In the genomic region with DNA sequence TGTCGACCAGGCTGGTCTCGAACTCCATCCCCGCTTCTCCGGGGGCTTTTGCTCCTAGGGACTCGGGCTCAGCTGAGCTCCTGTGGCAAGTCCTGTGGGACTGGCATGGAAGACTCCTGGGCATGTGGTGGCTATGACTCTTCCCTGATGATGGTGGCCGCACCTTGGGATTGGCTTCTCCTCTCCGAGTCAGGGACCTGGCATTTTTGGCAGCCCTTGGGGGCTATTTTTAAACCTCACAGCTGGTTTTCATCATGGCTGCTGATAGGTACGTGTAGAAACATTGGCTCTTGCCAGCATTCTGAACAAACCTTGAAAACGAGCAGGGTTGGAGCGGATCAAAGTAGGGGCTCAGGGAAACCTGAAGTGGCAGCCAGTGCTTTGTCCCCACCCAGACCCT, we compare ENCODE assay signal across 1 cellular context.
TF ChIP-seq lines count a peak whose summit lies in the region.

No MANE protein-coding gene starts in this region.

TF ChIP-seq in IMR-90, 13 proteins besides CTCF, POLR2A, EP300 and RAD21 (continued from another document):
- TF ChIP-seq, protein P1, sequence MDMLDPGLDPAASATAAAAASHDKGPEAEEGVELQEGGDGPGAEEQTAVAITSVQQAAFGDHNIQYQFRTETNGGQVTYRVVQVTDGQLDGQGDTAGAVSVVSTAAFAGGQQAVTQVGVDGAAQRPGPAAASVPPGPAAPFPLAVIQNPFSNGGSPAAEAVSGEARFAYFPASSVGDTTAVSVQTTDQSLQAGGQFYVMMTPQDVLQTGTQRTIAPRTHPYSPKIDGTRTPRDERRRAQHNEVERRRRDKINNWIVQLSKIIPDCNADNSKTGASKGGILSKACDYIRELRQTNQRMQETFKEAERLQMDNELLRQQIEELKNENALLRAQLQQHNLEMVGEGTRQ (IDR thresholded peaks at IDR 0.05; ENCODE audit: low read depth, low read length), result peak; percentile 79
- TF ChIP-seq BHLHE40 (IDR thresholded peaks at IDR 0.05; ENCODE audit: low read depth, low read length), result peak; percentile 56
- no peak for TF ChIP-seq MAZ (IDR thresholded peaks at IDR 0.05; ENCODE audit: borderline replicate concordance, low read depth, low read length)
- TF ChIP-seq, protein P2, sequence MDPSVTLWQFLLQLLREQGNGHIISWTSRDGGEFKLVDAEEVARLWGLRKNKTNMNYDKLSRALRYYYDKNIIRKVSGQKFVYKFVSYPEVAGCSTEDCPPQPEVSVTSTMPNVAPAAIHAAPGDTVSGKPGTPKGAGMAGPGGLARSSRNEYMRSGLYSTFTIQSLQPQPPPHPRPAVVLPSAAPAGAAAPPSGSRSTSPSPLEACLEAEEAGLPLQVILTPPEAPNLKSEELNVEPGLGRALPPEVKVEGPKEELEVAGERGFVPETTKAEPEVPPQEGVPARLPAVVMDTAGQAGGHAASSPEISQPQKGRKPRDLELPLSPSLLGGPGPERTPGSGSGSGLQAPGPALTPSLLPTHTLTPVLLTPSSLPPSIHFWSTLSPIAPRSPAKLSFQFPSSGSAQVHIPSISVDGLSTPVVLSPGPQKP (IDR thresholded peaks at IDR 0.05; ENCODE audit: borderline replicate concordance, low read depth, low read length), result no peak
TF ChIP-seq in IMR-90: peak in this region for 2.
